17 cellular contexts compared by ENCODE assay signal in the genomic region with DNA sequence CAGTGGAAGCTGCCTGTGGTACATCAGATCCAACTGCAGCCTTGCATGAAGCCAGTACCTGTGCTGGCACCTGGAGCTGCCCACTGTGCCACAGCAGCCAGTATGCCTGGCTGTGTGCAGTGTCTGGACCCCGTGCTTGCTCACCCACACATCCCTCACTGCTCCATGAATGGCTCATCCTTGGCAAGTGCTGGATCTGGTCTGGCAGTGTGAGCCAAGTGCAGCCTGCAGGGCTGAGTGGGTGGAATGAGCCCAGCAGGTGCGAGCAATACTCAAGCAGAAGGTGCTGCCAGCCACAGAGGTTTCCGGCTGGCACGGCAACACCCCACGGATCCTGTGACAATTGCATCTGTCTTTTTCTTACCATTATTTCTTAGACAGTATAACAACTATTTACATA.
DNase-seq lines count a peak whose midpoint lies in the region; ATAC-seq, FAIRE-seq and TF ChIP-seq lines count a peak whose summit lies in the region.
"Had no signal": no experiment of that assay in that cellular context is flagged by ENCODE, and none has a peak within 500 bp of the region (broad histone marks: within the 10 kb centered on the region; RNA-seq: fewer than 3 reads in every experiment).

No MANE protein-coding gene starts in this region.

- peaks cover 0 to 8% (median 7%) of the 10 kb centered on the region in 3 experiments; a peak in 4 of 7 replicates for H3K36me3 Mint-ChIP-seq in H9 (ENCODE audit: insufficient read depth in 1 of 3, low read depth in 3 of 3)
- H3K36me3 Mint-ChIP-seq: IgD-negative memory B cell had no signal

- H2BK20ac ChIP-seq in H9 (ENCODE audit: low read depth, low read length, poor library complexity, severe bottlenecking): no peak overlapping the region

- H3K27me3 Mint-ChIP-seq in H9 (ENCODE audit: low read depth): no peaks in the 10 kb centered on the region
- H3K27me3 Mint-ChIP-seq: IgD-negative memory B cell had no signal

- TF ChIP-seq CTCF in dorsolateral prefrontal cortex (IDR thresholded peaks at IDR 0.05 in 54 of 56, conservative IDR thresholded peaks at IDR 0.05 in 2 of 56; ENCODE audit: low read depth in 1 of 56, partially characterized antibody in 56 of 56) (no peak), H9 (conservative IDR thresholded peaks at IDR 0.05) (no peak)

- H4K91ac ChIP-seq in H9 (ENCODE audit: insufficient read length, low read depth, low read length): no peak overlapping the region

- H2BK12ac ChIP-seq in H9 (ENCODE audit: insufficient read length, low read depth, low read length): no peak overlapping the region

- peaks cover 0 to 7% of the 10 kb centered on the region in 2 experiments; a peak in 4 of 5 replicates for H3K9me3 Mint-ChIP-seq in H9

- H2BK120ac ChIP-seq in H9 (ENCODE audit: low read depth, low read length, poor library complexity, severe bottlenecking): no peak overlapping the region

- H3K4me1 ChIP-seq in H9 (ENCODE audit: insufficient read depth, low read length): no peaks in the 10 kb centered on the region

- H3K4me3 ChIP-seq in dorsolateral prefrontal cortex: no peak overlapping the region

- H4K5ac ChIP-seq in H9 (ENCODE audit: insufficient read length, low read depth, low read length): no peak overlapping the region

- H3K4me2 ChIP-seq in H9 (ENCODE audit: insufficient read depth, insufficient read length, low read length): no peak overlapping the region

- H2AFZ ChIP-seq in H9 (ENCODE audit: low read length): no peak overlapping the region

- intact Hi-C loops in dorsolateral prefrontal cortex (cut with DNase I): no loop called here
- intact Hi-C loops in sciatic nerve (cut with DNase I): no loop called here

- H3T11ph ChIP-seq in H9 (ENCODE audit: low read length): no peak overlapping the region

- no peak overlapping the region for H3K14ac ChIP-seq in H9 (ENCODE audit: insufficient read depth, low read length)

- no peak overlapping the region for H3K18ac ChIP-seq in H9 (ENCODE audit: insufficient read length, low read depth, low read length)

- H3K23ac ChIP-seq in H9 (ENCODE audit: insufficient read length, low read depth, low read length): no peak overlapping the region

- WGBS in H9 (ENCODE audit: extremely low coverage, insufficient read length, low lambda C conversion rate): no CpG with 5 or more reads among the region's 5 CpGs

- no peak overlapping the region for H3K9ac ChIP-seq in H9 (ENCODE audit: extremely low read depth, insufficient read length, low read length)

- ATAC-seq in sciatic nerve: peak; percentile 13

- H3K27ac ChIP-seq in dorsolateral prefrontal cortex (no peak overlapping the region), H9 (ENCODE audit: insufficient read length, low read depth, low read length) (no peak overlapping the region)

- DNase-seq in NCI-H1092 treated with DMSO at 0.1 percent for 48 hours (lab: John Stamatoyannopoulos, UW) (peak; percentile 41), NCI-H1092 (lab: John Stamatoyannopoulos, UW) (no peak), HTR-8/SVneo (ENCODE audit: insufficient read length, low spot score) (no peak), dorsolateral prefrontal cortex (peak in 7 of 10 donors; percentile 39 to 78 (median 62)), sciatic nerve (ENCODE audit: low spot score) (no peak), H9 (no peak), GDM1 (lab: John Stamatoyannopoulos, UW) (no peak), activated gamma-delta T cell treated with Interleukin-2 at 50 U/mL for 16 hours (no peak)
- DNase-seq: 8988T, C1 segment of cervical spinal cord, H7, Kasumi-1, NCI-H1436, NCI-H2029 treated with DMSO at 0.1 percent for 48 hours, NCI-H2227 treated with DMSO at 0.1 percent for 48 hours, NCI-H524 had no signal

- no peaks in the 10 kb centered on the region for H4K20me1 ChIP-seq in H9 (ENCODE audit: control insufficient read depth, insufficient read depth, insufficient read length)

- no peak overlapping the region; the same call in 1 of the 2 replicates for H3K4ac ChIP-seq in H9 (ENCODE audit: low read depth, low read length)

- H2BK5ac ChIP-seq in H9 (ENCODE audit: insufficient read length, low read length): no peak overlapping the region

- no peak overlapping the region for H3K27ac Mint-ChIP-seq in H9
- H3K27ac Mint-ChIP-seq: IgD-negative memory B cell had no signal

- no peak overlapping the region for H3K56ac ChIP-seq in H9 (ENCODE audit: insufficient read length, low read depth, low read length)

- H3K4me1 Mint-ChIP-seq in H9: no peaks in the 10 kb centered on the region
- H3K4me1 Mint-ChIP-seq: IgD-negative memory B cell had no signal

- no peak overlapping the region for H4K8ac ChIP-seq in H9 (replicated peaks; ENCODE audit: insufficient read length, low read depth, low read length)

- peak; percentile 44 for FAIRE-seq in HTR-8/SVneo (lab: Jason Lieb, UNC)

- H3K4me3 Mint-ChIP-seq in H9: no peak overlapping the region
- H3K4me3 Mint-ChIP-seq: IgD-negative memory B cell had no signal

- no peaks in the 10 kb centered on the region for H3K79me2 ChIP-seq in H9 (ENCODE audit: insufficient read depth, low read length)

- no peaks in the 10 kb centered on the region for H3K79me1 ChIP-seq in H9 (ENCODE audit: insufficient read depth, low read depth, low read length, poor library complexity, severe bottlenecking)

- H2AK5ac ChIP-seq in H9 (ENCODE audit: insufficient read length, low read length): no peak overlapping the region

- no peaks in the 10 kb centered on the region for H3K27me3 ChIP-seq in dorsolateral prefrontal cortex
- no peaks in the 10 kb centered on the region for H3K27me3 ChIP-seq in H9 (ENCODE audit: insufficient read depth, low read length)

- no peaks in the 10 kb centered on the region for H3K23me2 ChIP-seq in H9 (ENCODE audit: insufficient read length, low read depth, low read length, poor library complexity, severe bottlenecking)

- H2BK15ac ChIP-seq in H9 (ENCODE audit: low read depth, low read length): no peak overlapping the region

- H3K9me3 ChIP-seq in H9 (ENCODE audit: control insufficient read depth, low read depth, low read length): peaks cover 7% of the 10 kb centered on the region

Comparison
In these comparisons a context has a peak if more than half of its experiments do, and no peak if none do; other contexts are left out.
1. DNase-seq: peak in NCI-H1092 treated with DMSO at 0.1 percent for 48 hours (single experiment) and dorsolateral prefrontal cortex (7 of 10); none in NCI-H1092 (single experiment), HTR-8/SVneo (single experiment), sciatic nerve (single experiment), H9 (single experiment), GDM1 (single experiment) and activated gamma-delta T cell treated with Interleukin-2 at 50 U/mL for 16 hours (single experiment).